Comparison of ENCODE assay signal across 1 cellular context in genomic region chr17:49985310-49985990, GRCh38.
TF ChIP-seq lines count a peak whose summit lies in the region.

No MANE protein-coding gene starts in this region.

TF ChIP-seq in HEK293, 187 proteins besides CTCF, POLR2A, EP300 and RAD21 (continued from another document):
- TF ChIP-seq ZNF148 (tag by site-specific recombination; IDR thresholded peaks at IDR 0.05; ENCODE audit: borderline replicate concordance) (no peak), ZNF629 (tag by site-specific recombination; IDR thresholded peaks at IDR 0.05) (no peak)
